Comparison of ENCODE assay signal across 14 cellular contexts in the genomic region with DNA sequence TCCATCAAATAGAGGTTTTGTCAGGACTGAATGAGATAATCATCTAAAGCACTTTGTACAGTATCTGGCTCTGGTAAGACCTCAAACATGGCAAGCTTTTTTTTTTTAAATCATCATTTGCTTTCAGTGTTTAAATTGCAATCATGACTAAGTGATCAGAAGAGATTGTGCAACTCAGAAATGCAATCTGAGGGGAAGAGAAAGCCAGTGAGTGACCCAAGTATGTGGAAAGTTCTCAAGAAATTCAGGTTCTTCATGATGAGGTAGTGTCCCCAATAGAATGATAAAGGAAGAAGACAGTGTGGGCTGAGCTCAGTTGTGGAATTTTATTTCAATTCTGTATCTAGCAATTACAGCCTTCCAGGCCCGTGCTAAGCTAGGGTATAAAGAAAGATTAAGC.
A peak's percentile ranks its signal among the peaks of the same experiment; 100 is the strongest.
DNase-seq lines count a peak whose midpoint lies in the region; ATAC-seq and TF ChIP-seq lines count a peak whose summit lies in the region.
"Had no signal": no experiment of that assay in that cellular context is flagged by ENCODE, and none has a peak within 500 bp of the region (broad histone marks: within the 10 kb centered on the region; RNA-seq: fewer than 3 reads in every experiment).

No MANE protein-coding gene starts in this region.

- DNase-seq in CD14-positive monocyte (ENCODE audit: low spot score) (no peak), NB4 (ENCODE audit: low read depth) (peak; percentile 33), SKM-1 treated with dmso at 0.1 percent for 144 hours (lab: John Stamatoyannopoulos, UW; ENCODE audit: unreplicated experiment) (peak; percentile 4), iris pigment epithelial cell (ENCODE audit: low read depth) (peak; percentile 18), omental fat pad (ENCODE audit: low spot score) (no peak), WTC11 (ENCODE audit: low spot score) (no peak), NCI-H2029 treated with DMSO at 0.1 percent for 48 hours (lab: John Stamatoyannopoulos, UW) (no peak)
- DNase-seq: Caco-2, H7, NCI-H1930, NCI-H2171 treated with DMSO at 0.1 percent for 48 hours, NCI-H774, RPMI8226 had no signal

- intact Hi-C loops in CD14-positive monocyte (cut with micrococcal nuclease): no loop called here

- POLR2A ChIA-PET in WTC11 (lab: Charles Lee): no interaction called here

- H3K27me3 Mint-ChIP-seq in CD14-positive monocyte (ENCODE audit: low read depth in 3 of 3): no peaks in the 10 kb centered on the region
- no peaks in the 10 kb centered on the region for H3K27me3 Mint-ChIP-seq in WTC11 (ENCODE audit: low read depth)

- no peak for ATAC-seq in omental fat pad (ENCODE audit: low FRiP score)
- no peak for ATAC-seq in GM21447 (IDR thresholded peaks at IDR 0.05; ENCODE audit: unreplicated experiment)
- no peak for ATAC-seq in WTC11

- H3K27ac Mint-ChIP-seq in CD14-positive monocyte (peak overlapping the region in 4 of 7 donors; percentile 3 to 70 (median 6)), WTC11 (no peak overlapping the region)

- H3K4me1 Mint-ChIP-seq in CD14-positive monocyte: peaks cover 15% of the 10 kb centered on the region
- peaks cover 10% of the 10 kb centered on the region; the same call in 1 of the 2 replicates for H3K4me1 Mint-ChIP-seq in WTC11

- H3K4me3 Mint-ChIP-seq in CD14-positive monocyte: no peak overlapping the region
- no peak overlapping the region for H3K4me3 Mint-ChIP-seq in WTC11

- H3K9me3 Mint-ChIP-seq in CD14-positive monocyte (peaks cover 0 to 8% (median 5%) of the 10 kb centered on the region in 7 donors), WTC11 (no peaks in the 10 kb centered on the region)

- H3K36me3 Mint-ChIP-seq in CD14-positive monocyte (no peaks in the 10 kb centered on the region), WTC11 (no peaks in the 10 kb centered on the region)

- CTCF ChIA-PET in WTC11 (lab: Charles Lee): no interaction called here

- H3K4me3 ChIP-seq in NB4 (ENCODE audit: low read depth, low read length): no peak overlapping the region

- no peak for TF ChIP-seq POLR2A in NB4 (IDR thresholded peaks at IDR 0.05; ENCODE audit: extremely low read depth, insufficient read length)

- TF ChIP-seq CTCF in CD14-positive monocyte (IDR thresholded peaks at IDR 0.05) (no peak), NB4 (IDR thresholded peaks at IDR 0.05; ENCODE audit: low read depth, low read length) (no peak), omental fat pad (IDR thresholded peaks at IDR 0.05) (no peak), WTC11 (IDR thresholded peaks at IDR 0.05) (no peak)

TF ChIP-seq in WTC11, 78 proteins besides CTCF, POLR2A, EP300 and RAD21 (continues in another document):
- TF ChIP-seq, protein P1, sequence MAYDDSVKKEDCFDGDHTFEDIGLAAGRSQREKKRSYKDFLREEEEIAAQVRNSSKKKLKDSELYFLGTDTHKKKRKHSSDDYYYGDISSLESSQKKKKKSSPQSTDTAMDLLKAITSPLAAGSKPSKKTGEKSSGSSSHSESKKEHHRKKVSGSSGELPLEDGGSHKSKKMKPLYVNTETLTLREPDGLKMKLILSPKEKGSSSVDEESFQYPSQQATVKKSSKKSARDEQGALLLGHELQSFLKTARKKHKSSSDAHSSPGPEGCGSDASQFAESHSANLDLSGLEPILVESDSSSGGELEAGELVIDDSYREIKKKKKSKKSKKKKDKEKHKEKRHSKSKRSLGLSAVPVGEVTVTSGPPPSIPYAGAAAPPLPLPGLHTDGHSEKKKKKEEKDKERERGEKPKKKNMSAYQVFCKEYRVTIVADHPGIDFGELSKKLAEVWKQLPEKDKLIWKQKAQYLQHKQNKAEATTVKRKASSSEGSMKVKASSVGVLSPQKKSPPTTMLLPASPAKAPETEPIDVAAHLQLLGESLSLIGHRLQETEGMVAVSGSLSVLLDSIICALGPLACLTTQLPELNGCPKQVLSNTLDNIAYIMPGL (CRISPR knock-in tag; IDR thresholded peaks at IDR 0.05): no peak
- TF ChIP-seq, protein P2, sequence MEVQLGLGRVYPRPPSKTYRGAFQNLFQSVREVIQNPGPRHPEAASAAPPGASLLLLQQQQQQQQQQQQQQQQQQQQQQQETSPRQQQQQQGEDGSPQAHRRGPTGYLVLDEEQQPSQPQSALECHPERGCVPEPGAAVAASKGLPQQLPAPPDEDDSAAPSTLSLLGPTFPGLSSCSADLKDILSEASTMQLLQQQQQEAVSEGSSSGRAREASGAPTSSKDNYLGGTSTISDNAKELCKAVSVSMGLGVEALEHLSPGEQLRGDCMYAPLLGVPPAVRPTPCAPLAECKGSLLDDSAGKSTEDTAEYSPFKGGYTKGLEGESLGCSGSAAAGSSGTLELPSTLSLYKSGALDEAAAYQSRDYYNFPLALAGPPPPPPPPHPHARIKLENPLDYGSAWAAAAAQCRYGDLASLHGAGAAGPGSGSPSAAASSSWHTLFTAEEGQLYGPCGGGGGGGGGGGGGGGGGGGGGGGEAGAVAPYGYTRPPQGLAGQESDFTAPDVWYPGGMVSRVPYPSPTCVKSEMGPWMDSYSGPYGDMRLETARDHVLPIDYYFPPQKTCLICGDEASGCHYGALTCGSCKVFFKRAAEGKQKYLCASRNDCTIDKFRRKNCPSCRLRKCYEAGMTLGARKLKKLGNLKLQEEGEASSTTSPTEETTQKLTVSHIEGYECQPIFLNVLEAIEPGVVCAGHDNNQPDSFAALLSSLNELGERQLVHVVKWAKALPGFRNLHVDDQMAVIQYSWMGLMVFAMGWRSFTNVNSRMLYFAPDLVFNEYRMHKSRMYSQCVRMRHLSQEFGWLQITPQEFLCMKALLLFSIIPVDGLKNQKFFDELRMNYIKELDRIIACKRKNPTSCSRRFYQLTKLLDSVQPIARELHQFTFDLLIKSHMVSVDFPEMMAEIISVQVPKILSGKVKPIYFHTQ (CRISPR knock-in tag; IDR thresholded peaks at IDR 0.05): no peak
- TF ChIP-seq GTF2I (CRISPR knock-in tag; conservative IDR thresholded peaks at IDR 0.05): no peak
- no peak for TF ChIP-seq NR1H2 (CRISPR knock-in tag; IDR thresholded peaks at IDR 0.05)
- TF ChIP-seq, protein P3, sequence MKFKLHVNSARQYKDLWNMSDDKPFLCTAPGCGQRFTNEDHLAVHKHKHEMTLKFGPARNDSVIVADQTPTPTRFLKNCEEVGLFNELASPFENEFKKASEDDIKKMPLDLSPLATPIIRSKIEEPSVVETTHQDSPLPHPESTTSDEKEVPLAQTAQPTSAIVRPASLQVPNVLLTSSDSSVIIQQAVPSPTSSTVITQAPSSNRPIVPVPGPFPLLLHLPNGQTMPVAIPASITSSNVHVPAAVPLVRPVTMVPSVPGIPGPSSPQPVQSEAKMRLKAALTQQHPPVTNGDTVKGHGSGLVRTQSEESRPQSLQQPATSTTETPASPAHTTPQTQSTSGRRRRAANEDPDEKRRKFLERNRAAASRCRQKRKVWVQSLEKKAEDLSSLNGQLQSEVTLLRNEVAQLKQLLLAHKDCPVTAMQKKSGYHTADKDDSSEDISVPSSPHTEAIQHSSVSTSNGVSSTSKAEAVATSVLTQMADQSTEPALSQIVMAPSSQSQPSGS (CRISPR knock-in tag; IDR thresholded peaks at IDR 0.05; ENCODE audit: borderline replicate concordance, low read depth): no peak
- TF ChIP-seq ZBTB21 (CRISPR knock-in tag; IDR thresholded peaks at IDR 0.05; ENCODE audit: borderline replicate concordance): no peak
- TF ChIP-seq ZNF138 (CRISPR knock-in tag; conservative IDR thresholded peaks at IDR 0.05): no peak
- no peak for TF ChIP-seq ZNF263 (CRISPR knock-in tag; IDR thresholded peaks at IDR 0.05; ENCODE audit: low read depth)
- no peak for TF ChIP-seq ESRRA (CRISPR knock-in tag; IDR thresholded peaks at IDR 0.05; ENCODE audit: borderline replicate concordance)
- TF ChIP-seq TCF7 (CRISPR knock-in tag; IDR thresholded peaks at IDR 0.05; ENCODE audit: low read depth): no peak
- TF ChIP-seq, protein P4, sequence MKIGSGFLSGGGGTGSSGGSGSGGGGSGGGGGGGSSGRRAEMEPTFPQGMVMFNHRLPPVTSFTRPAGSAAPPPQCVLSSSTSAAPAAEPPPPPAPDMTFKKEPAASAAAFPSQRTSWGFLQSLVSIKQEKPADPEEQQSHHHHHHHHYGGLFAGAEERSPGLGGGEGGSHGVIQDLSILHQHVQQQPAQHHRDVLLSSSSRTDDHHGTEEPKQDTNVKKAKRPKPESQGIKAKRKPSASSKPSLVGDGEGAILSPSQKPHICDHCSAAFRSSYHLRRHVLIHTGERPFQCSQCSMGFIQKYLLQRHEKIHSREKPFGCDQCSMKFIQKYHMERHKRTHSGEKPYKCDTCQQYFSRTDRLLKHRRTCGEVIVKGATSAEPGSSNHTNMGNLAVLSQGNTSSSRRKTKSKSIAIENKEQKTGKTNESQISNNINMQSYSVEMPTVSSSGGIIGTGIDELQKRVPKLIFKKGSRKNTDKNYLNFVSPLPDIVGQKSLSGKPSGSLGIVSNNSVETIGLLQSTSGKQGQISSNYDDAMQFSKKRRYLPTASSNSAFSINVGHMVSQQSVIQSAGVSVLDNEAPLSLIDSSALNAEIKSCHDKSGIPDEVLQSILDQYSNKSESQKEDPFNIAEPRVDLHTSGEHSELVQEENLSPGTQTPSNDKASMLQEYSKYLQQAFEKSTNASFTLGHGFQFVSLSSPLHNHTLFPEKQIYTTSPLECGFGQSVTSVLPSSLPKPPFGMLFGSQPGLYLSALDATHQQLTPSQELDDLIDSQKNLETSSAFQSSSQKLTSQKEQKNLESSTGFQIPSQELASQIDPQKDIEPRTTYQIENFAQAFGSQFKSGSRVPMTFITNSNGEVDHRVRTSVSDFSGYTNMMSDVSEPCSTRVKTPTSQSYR (CRISPR knock-in tag; IDR thresholded peaks at IDR 0.05): no peak
- no peak for TF ChIP-seq SOX15 (CRISPR knock-in tag; IDR thresholded peaks at IDR 0.05)
- TF ChIP-seq, protein P5, sequence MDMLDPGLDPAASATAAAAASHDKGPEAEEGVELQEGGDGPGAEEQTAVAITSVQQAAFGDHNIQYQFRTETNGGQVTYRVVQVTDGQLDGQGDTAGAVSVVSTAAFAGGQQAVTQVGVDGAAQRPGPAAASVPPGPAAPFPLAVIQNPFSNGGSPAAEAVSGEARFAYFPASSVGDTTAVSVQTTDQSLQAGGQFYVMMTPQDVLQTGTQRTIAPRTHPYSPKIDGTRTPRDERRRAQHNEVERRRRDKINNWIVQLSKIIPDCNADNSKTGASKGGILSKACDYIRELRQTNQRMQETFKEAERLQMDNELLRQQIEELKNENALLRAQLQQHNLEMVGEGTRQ (CRISPR knock-in tag; IDR thresholded peaks at IDR 0.05): no peak
- no peak for TF ChIP-seq SMAD4 (CRISPR knock-in tag; IDR thresholded peaks at IDR 0.05)

Comparison
In these comparisons a context has a peak if more than half of its experiments do, and no peak if none do; other contexts are left out.
1. DNase-seq: peak in NB4 (single experiment), SKM-1 treated with dmso at 0.1 percent for 144 hours (single experiment) and iris pigment epithelial cell (single experiment); none in CD14-positive monocyte (single experiment), omental fat pad (single experiment), WTC11 (single experiment) and NCI-H2029 treated with DMSO at 0.1 percent for 48 hours (single experiment).